Comparison of ENCODE assay signal across 15 cellular contexts in the genomic region with DNA sequence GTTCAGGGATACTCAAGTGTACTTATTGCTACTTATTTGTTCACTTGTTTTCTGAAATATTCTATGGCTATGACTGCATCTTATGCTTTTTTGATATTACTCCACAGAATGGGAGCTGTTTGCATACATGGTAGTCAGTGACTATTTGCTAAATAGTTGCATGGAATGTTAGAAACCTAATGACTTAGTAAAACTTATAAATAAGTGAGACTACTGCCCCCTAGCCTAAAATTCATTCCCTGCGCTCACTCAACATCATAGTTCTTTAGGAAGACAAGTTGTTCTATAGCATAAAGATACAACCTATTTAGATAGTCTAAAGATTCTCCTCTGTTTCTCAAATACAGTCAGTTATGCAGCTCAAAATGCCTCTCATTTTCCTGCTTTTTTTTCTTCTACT.
DNase-seq lines count a peak whose midpoint lies in the region; ATAC-seq and TF ChIP-seq lines count a peak whose summit lies in the region.
"Had no signal": no experiment of that assay in that cellular context is flagged by ENCODE, and none has a peak within 500 bp of the region (broad histone marks: within the 10 kb centered on the region; RNA-seq: fewer than 3 reads in every experiment).

No MANE protein-coding gene starts in this region.

- H3K4me1 ChIP-seq in OCI-LY7 (ENCODE audit: insufficient read depth, low read length, poor library complexity, severe bottlenecking): no peaks in the 10 kb centered on the region
- H3K4me1 ChIP-seq in left lung: no peaks in the 10 kb centered on the region
- H3K4me1 ChIP-seq: parathyroid adenoma had no signal

- DNase-seq in OCI-LY7 (ENCODE audit: low spot score) (peak; percentile 11), fibroblast of mammary gland (ENCODE audit: low read depth) (peak; percentile 16), left lung (no peak), pons (ENCODE audit: low spot score) (no peak)
- DNase-seq: activated CD8-positive, alpha-beta memory T cell treated with anti-CD3 and anti-CD28 coated beads, Interleukin-2, amount 50 U/mL, for 48 hours; effector memory CD4-positive, alpha-beta T cell; NCI-H1105; NCI-H510A treated with DMSO at 0.1 percent for 48 hours had no signal

- CTCF ChIA-PET in OCI-LY7 (lab: Charles Lee; ENCODE audit: unreplicated experiment): no interaction called here

- ATAC-seq in GM18873 (IDR thresholded peaks at IDR 0.05; ENCODE audit: low FRiP score, unreplicated experiment) (no peak), left lung (no peak), HG02678 (IDR thresholded peaks at IDR 0.05; ENCODE audit: unreplicated experiment) (no peak)
- ATAC-seq: Right ventricle myocardium inferior; stimulated activated effector memory CD8-positive, alpha-beta T cell treated with anti-CD3 and anti-CD28 coated beads, Interleukin-12 subunit alpha, Interleukin-12 subunit beta, amount 100 ng/mL, for 72 hours had no signal

- H3K9me2 ChIP-seq in OCI-LY7 (ENCODE audit: insufficient read depth, low read length): no peaks in the 10 kb centered on the region

- H3K27ac ChIP-seq in 22Rv1: no peak overlapping the region
- H3K27ac ChIP-seq in OCI-LY7 (ENCODE audit: low read depth, low read length, poor library complexity, severe bottlenecking): no peak overlapping the region
- no peak overlapping the region for H3K27ac ChIP-seq in left lung
- H3K27ac ChIP-seq: parathyroid adenoma had no signal

- H3K79me2 ChIP-seq in OCI-LY7 (ENCODE audit: insufficient read depth, low read depth, low read length): no peaks in the 10 kb centered on the region
- H3K79me2 ChIP-seq: parathyroid adenoma had no signal

- BruUV-seq in OCI-LY7 (replicated peaks; lab: Mats Ljungman, UMichigan): no TSS peak

- TF ChIP-seq CTCF in 22Rv1 (IDR thresholded peaks at IDR 0.05) (peak; percentile 60), GM12873 (IDR thresholded peaks at IDR 0.05; ENCODE audit: insufficient read depth, low read depth, low read length, missing control alignments) (peak; percentile 27), OCI-LY7 (conservative IDR thresholded peaks at IDR 0.05; ENCODE audit: low read length) (peak; percentile 74), fibroblast of mammary gland (conservative IDR thresholded peaks at IDR 0.05; ENCODE audit: control insufficient read depth, insufficient read depth, low read depth, low read length) (peak; percentile 30), left lung (IDR thresholded peaks at IDR 0.05) (no peak)

- H3K9me3 ChIP-seq in OCI-LY7 (ENCODE audit: low read length) (no peaks in the 10 kb centered on the region), left lung (no peaks in the 10 kb centered on the region)

- no peak overlapping the region for H3K4me3 ChIP-seq in OCI-LY7 (ENCODE audit: low read depth, low read length, poor library complexity, severe bottlenecking)
- no peak overlapping the region for H3K4me3 ChIP-seq in fibroblast of mammary gland (ENCODE audit: control insufficient read depth, low read depth, low read length)
- H3K4me3 ChIP-seq in left lung: no peak overlapping the region

- POLR2A ChIA-PET in OCI-LY7 (lab: Charles Lee): no interaction called here

- intact Hi-C loops in OCI-LY7 (cut with micrococcal nuclease; ENCODE audit: unreplicated experiment) (loop anchor here (10.0 kb wide), 1 partner anchor 349 kb away; no protein-coding TSS in a partner anchor), left lung (cut with DNase I) (no loop called here)

- H3K27me3 ChIP-seq in left lung: no peaks in the 10 kb centered on the region

- no peak overlapping the region for H3K4me2 ChIP-seq in OCI-LY7 (ENCODE audit: low read length)

- no peak overlapping the region for H2AFZ ChIP-seq in OCI-LY7 (ENCODE audit: low read length)
- H2AFZ ChIP-seq: parathyroid adenoma had no signal

- H3K36me3 ChIP-seq in OCI-LY7 (ENCODE audit: insufficient read depth, low read length) (no peaks in the 10 kb centered on the region), left lung (no peaks in the 10 kb centered on the region)

- H4K20me1 ChIP-seq in OCI-LY7 (ENCODE audit: insufficient read depth, low read length): no peaks in the 10 kb centered on the region

Comparison
In these comparisons a context has a peak if more than half of its experiments do, and no peak if none do; other contexts are left out.
1. CTCF ChIP-seq: peak in 22Rv1 (single experiment), GM12873 (single experiment), OCI-LY7 (single experiment) and fibroblast of mammary gland (single experiment); none in left lung (0 of 2).
2. DNase-seq: peak in OCI-LY7 (single experiment) and fibroblast of mammary gland (single experiment); none in left lung (0 of 2) and pons (single experiment).